In the genomic region with DNA sequence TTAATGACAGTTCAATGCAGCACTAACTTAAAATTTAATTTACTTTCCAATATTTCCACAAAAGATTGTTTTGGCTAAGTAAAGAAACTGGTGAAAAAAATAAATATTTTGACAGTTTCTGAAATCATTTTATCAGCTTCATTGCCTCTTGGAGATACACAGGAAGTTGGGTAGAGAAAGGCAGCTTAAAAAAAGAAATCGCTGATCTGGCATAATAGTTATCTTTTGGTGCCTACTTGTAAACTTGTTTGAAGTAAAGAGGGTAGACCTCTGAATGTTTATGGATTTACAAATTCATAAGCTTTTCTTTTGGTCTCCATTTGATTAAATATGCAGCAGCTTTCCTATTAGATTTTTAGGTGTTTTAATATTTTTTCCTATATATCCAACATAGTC, we compare ENCODE assay signal across 16 cellular contexts.
DNase-seq lines count a peak whose midpoint lies in the region; ATAC-seq, FAIRE-seq and TF ChIP-seq lines count a peak whose summit lies in the region.
"Had no signal": no experiment of that assay in that cellular context is flagged by ENCODE, and none has a peak within 500 bp of the region (broad histone marks: within the 10 kb centered on the region; RNA-seq: fewer than 3 reads in every experiment).

No MANE protein-coding gene starts in this region.

- H3K9me2 ChIP-seq in OCI-LY1 (ENCODE audit: low read depth, low read length), result no peaks in the 10 kb centered on the region

- no peak for TF ChIP-seq RAD21 in GM12878 (IDR thresholded peaks at IDR 0.05; ENCODE audit: insufficient read depth, low read depth, low read length)

- peak overlapping the region; percentile 21 for H3K27ac Mint-ChIP-seq in activated CD8-positive, alpha-beta memory T cell treated with anti-CD3 and anti-CD28 coated beads, Interleukin-2, amount 10 ng/mL, durations not matched to agents 7 days and 5 days
- H3K27ac Mint-ChIP-seq in stimulated activated effector memory CD8-positive, alpha-beta T cell treated with anti-CD3 and anti-CD28 coated beads, Interleukin-12 subunit alpha, Interleukin-12 subunit beta, amount 100 ng/mL, for 72 hours, result peak overlapping the region; percentile 97
- no peak overlapping the region for H3K27ac Mint-ChIP-seq in glutamatergic neuron (ENCODE audit: unreplicated experiment)
- H3K27ac Mint-ChIP-seq in progenitor cell of endocrine pancreas, result no peak overlapping the region
- H3K27ac Mint-ChIP-seq: nephron had no signal

- no peak overlapping the region for H2AFZ ChIP-seq in OCI-LY1 (ENCODE audit: low read length)
- no peak overlapping the region for H2AFZ ChIP-seq in GM12878 (ENCODE audit: control insufficient read depth, low read depth, low read length)

- no peak for TF ChIP-seq POLR2A in GM12878 (IDR thresholded peaks at IDR 0.05; ENCODE audit: low read depth, low read length)

- no peaks in the 10 kb centered on the region for H3K9me3 Mint-ChIP-seq in activated CD8-positive, alpha-beta memory T cell treated with anti-CD3 and anti-CD28 coated beads, Interleukin-2, amount 10 ng/mL, durations not matched to agents 7 days and 5 days (ENCODE audit: low read depth)
- H3K9me3 Mint-ChIP-seq in stimulated activated effector memory CD8-positive, alpha-beta T cell treated with anti-CD3 and anti-CD28 coated beads, Interleukin-12 subunit alpha, Interleukin-12 subunit beta, amount 100 ng/mL, for 72 hours, result no peaks in the 10 kb centered on the region
- H3K9me3 Mint-ChIP-seq in glutamatergic neuron (ENCODE audit: unreplicated experiment) (no peaks in the 10 kb centered on the region), progenitor cell of endocrine pancreas (ENCODE audit: low read depth) (no peaks in the 10 kb centered on the region)
- H3K9me3 Mint-ChIP-seq: dendritic cell treated with granulocyte-macrophage colony-stimulating factor and Interleukin-4, amounts not matched to agents 40 ng/mL and 50 ng/mL, for 4 days; nephron had no signal

- no peaks in the 10 kb centered on the region for H3K27me3 ChIP-seq in OCI-LY1 (ENCODE audit: insufficient read depth, low read length)
- no peaks in the 10 kb centered on the region for H3K27me3 ChIP-seq in GM12878 (replicated peaks in 1 of 2; ENCODE audit: control insufficient read depth in 2 of 2, insufficient read depth in 2 of 2, low read length in 1 of 2)
- H3K27me3 ChIP-seq: sigmoid colon, upper lobe of left lung had no signal

- H3K4me3 ChIP-seq in OCI-LY1 (ENCODE audit: low read depth, low read length, poor library complexity, severe bottlenecking) (no peak overlapping the region), GM12878 (peak overlapping the region; percentile 66; the same call in 1 of the 2 replicates)

- no peak for ATAC-seq in activated CD8-positive, alpha-beta memory T cell treated with anti-CD3 and anti-CD28 coated beads, Interleukin-2, amount 10 ng/mL, durations not matched to agents 7 days and 5 days
- no peak for ATAC-seq in GM12878
- ATAC-seq in stimulated activated effector memory CD8-positive, alpha-beta T cell treated with anti-CD3 and anti-CD28 coated beads, Interleukin-12 subunit alpha, Interleukin-12 subunit beta, amount 100 ng/mL, for 72 hours, result no peak

- intact Hi-C loops in GM12878 (cut with micrococcal nuclease; ENCODE audit: unreplicated experiment), result no loop called here

- H3K27ac ChIP-seq in OCI-LY1 (ENCODE audit: low read depth, low read length, poor library complexity, severe bottlenecking) (peak overlapping the region; percentile 96), GM12878 (ENCODE audit: control insufficient read depth, insufficient read depth) (peak overlapping the region; percentile 68; the same call in 1 of the 2 replicates)

- H3K79me2 ChIP-seq in OCI-LY1 (ENCODE audit: insufficient read depth, low read length), result peaks cover 18% of the 10 kb centered on the region
- H3K79me2 ChIP-seq in GM12878 (ENCODE audit: control insufficient read depth, insufficient read depth, low read length), result peaks cover 73% of the 10 kb centered on the region

- no peaks in the 10 kb centered on the region for H4K20me1 ChIP-seq in OCI-LY1 (ENCODE audit: insufficient read depth, low read length)
- H4K20me1 ChIP-seq in GM12878 (ENCODE audit: control insufficient read depth, insufficient read depth), result no peaks in the 10 kb centered on the region

- DNase-seq in activated CD8-positive, alpha-beta memory T cell treated with anti-CD3 and anti-CD28 coated beads, Interleukin-2, amount 10 ng/mL, durations not matched to agents 7 days and 5 days, result no peak
- no peak for DNase-seq in activated CD8-positive, alpha-beta memory T cell treated with anti-CD3 and anti-CD28 coated beads, Interleukin-2, amount 50 U/mL, for 4 hours
- DNase-seq in GM12878 (ENCODE audit: low read depth, low spot score) (no peak), glutamatergic neuron (no peak), progenitor cell of endocrine pancreas (ENCODE audit: low spot score, unreplicated experiment) (no peak), NCI-H774 (lab: John Stamatoyannopoulos, UW) (no peak)
- no peak for DNase-seq in stimulated activated effector memory CD8-positive, alpha-beta T cell treated with anti-CD3 and anti-CD28 coated beads, Interleukin-12 subunit alpha, Interleukin-12 subunit beta, amount 100 ng/mL, for 72 hours (ENCODE audit: low spot score in 2 of 2)
- DNase-seq: activated CD4-positive, CD25-positive, alpha-beta regulatory T cell; EL; NCI-H2171 treated with DMSO at 0.1 percent for 48 hours; sigmoid colon; upper lobe of left lung had no signal

- FAIRE-seq in GM12878 (lab: Jason Lieb, UNC), result no peak
- FAIRE-seq: frontal cortex had no signal

- H3K4me2 ChIP-seq in OCI-LY1 (ENCODE audit: low read length) (peak overlapping the region; percentile 76; the same call in 1 of the 2 replicates), GM12878 (ENCODE audit: control insufficient read depth, insufficient read depth) (peak overlapping the region; percentile 88)

- TF ChIP-seq EP300 in GM12878 (IDR thresholded peaks at IDR 0.05; ENCODE audit: borderline replicate concordance in 1 of 2, control insufficient read depth in 1 of 2, low read depth in 2 of 2, low read length in 2 of 2), result no peak

- RAD21 ChIA-PET in GM12878 (lab: Charles Lee; ENCODE audit: unreplicated experiment), result interaction anchor here (2.7 to 7.9 kb wide), 2 partner anchors 8 to 13 kb away, joined by 10 to 101 read pairs; no protein-coding TSS in a partner anchor

- no peaks in the 10 kb centered on the region for H3K9me3 ChIP-seq in OCI-LY1 (ENCODE audit: low read length)
- no peaks in the 10 kb centered on the region for H3K9me3 ChIP-seq in GM12878 (replicated peaks; ENCODE audit: control insufficient read depth, insufficient read depth, low read length)
- H3K9me3 ChIP-seq: sigmoid colon, upper lobe of left lung had no signal

- in situ Hi-C loops in GM12878 (cut with MboI), result no loop called here

- H3K4me3 Mint-ChIP-seq in activated CD8-positive, alpha-beta memory T cell treated with anti-CD3 and anti-CD28 coated beads, Interleukin-2, amount 10 ng/mL, durations not matched to agents 7 days and 5 days, result peak overlapping the region; percentile 83
- peak overlapping the region; percentile 76 for H3K4me3 Mint-ChIP-seq in stimulated activated effector memory CD8-positive, alpha-beta T cell treated with anti-CD3 and anti-CD28 coated beads, Interleukin-12 subunit alpha, Interleukin-12 subunit beta, amount 100 ng/mL, for 72 hours
- H3K4me3 Mint-ChIP-seq in glutamatergic neuron (ENCODE audit: unreplicated experiment) (no peak overlapping the region), progenitor cell of endocrine pancreas (ENCODE audit: low read depth) (no peak overlapping the region)
- H3K4me3 Mint-ChIP-seq: dendritic cell treated with granulocyte-macrophage colony-stimulating factor and Interleukin-4, amounts not matched to agents 40 ng/mL and 50 ng/mL, for 4 days; nephron had no signal

- H3K36me3 ChIP-seq in OCI-LY1 (ENCODE audit: insufficient read depth, low read length) (peaks cover 29% of the 10 kb centered on the region), GM12878 (ENCODE audit: control insufficient read depth in 2 of 2, insufficient read depth in 2 of 2, low read length in 1 of 2) (peaks cover 0 to 28% of the 10 kb centered on the region in 2 experiments; a peak in 2 of 4 replicates)
- H3K36me3 ChIP-seq: sigmoid colon had no signal

- H3K9ac ChIP-seq in OCI-LY1 (ENCODE audit: low read length) (no peak overlapping the region), GM12878 (ENCODE audit: control insufficient read depth, insufficient read depth, low read length) (no peak overlapping the region)

- peaks cover 53% of the 10 kb centered on the region for H3K4me1 Mint-ChIP-seq in activated CD8-positive, alpha-beta memory T cell treated with anti-CD3 and anti-CD28 coated beads, Interleukin-2, amount 10 ng/mL, durations not matched to agents 7 days and 5 days
- H3K4me1 Mint-ChIP-seq in stimulated activated effector memory CD8-positive, alpha-beta T cell treated with anti-CD3 and anti-CD28 coated beads, Interleukin-12 subunit alpha, Interleukin-12 subunit beta, amount 100 ng/mL, for 72 hours, result peaks cover 61% of the 10 kb centered on the region
- H3K4me1 Mint-ChIP-seq in glutamatergic neuron (ENCODE audit: low read depth, unreplicated experiment) (no peaks in the 10 kb centered on the region), progenitor cell of endocrine pancreas (ENCODE audit: low read depth) (peaks cover 5% of the 10 kb centered on the region)
- H3K4me1 Mint-ChIP-seq: nephron had no signal

- SMC1A ChIA-PET in GM12878 (lab: Charles Lee; ENCODE audit: uncharacterized antibody, unreplicated experiment), result interaction anchor here (1.0 to 9.0 kb wide), 5 partner anchors 9 to 191 kb away, joined by 3 to 109 read pairs (median 4); no protein-coding TSS in a partner anchor

- TF ChIP-seq CTCF in OCI-LY1 (IDR thresholded peaks at IDR 0.05; ENCODE audit: low read length), result no peak
- TF ChIP-seq CTCF in GM12878 (IDR thresholded peaks at IDR 0.05 in 2 of 3, conservative IDR thresholded peaks at IDR 0.05 in 1 of 3; ENCODE audit: control insufficient read depth in 2 of 3, extremely low read depth in 1 of 3, insufficient read depth in 1 of 3, low read depth in 3 of 3, low read length in 3 of 3), result no peak
- no peak for TF ChIP-seq CTCF in glutamatergic neuron (IDR thresholded peaks at IDR 0.05; ENCODE audit: partially characterized antibody, unreplicated experiment)
- no peak for TF ChIP-seq CTCF in progenitor cell of endocrine pancreas (IDR thresholded peaks at IDR 0.05; ENCODE audit: unreplicated experiment)

- POLR2A ChIA-PET in GM12878 (lab: Charles Lee), result interaction anchor here (1.7 to 4.5 kb wide), 2 partner anchors 8 to 13 kb away, joined by 6 to 34 read pairs; no protein-coding TSS in a partner anchor

- BruUV-seq in GM12878 (replicated peaks; lab: Mats Ljungman, UMichigan), result no TSS peak

- 0% methylated on average over 1 of the region's 1 CpG for WGBS in GM12878 (ENCODE audit: insufficient coverage, insufficient replicate concordance, low lambda C conversion rate, missing lambda C conversion rate)

- H3K27me3 Mint-ChIP-seq in activated CD8-positive, alpha-beta memory T cell treated with anti-CD3 and anti-CD28 coated beads, Interleukin-2, amount 10 ng/mL, durations not matched to agents 7 days and 5 days, result no peaks in the 10 kb centered on the region
- H3K27me3 Mint-ChIP-seq in glutamatergic neuron (ENCODE audit: unreplicated experiment), result no peaks in the 10 kb centered on the region
- H3K27me3 Mint-ChIP-seq in progenitor cell of endocrine pancreas, result peaks cover 7% of the 10 kb centered on the region
- H3K27me3 Mint-ChIP-seq: dendritic cell treated with granulocyte-macrophage colony-stimulating factor and Interleukin-4, amounts not matched to agents 40 ng/mL and 50 ng/mL, for 4 days had no signal

- H3K36me3 Mint-ChIP-seq in activated CD8-positive, alpha-beta memory T cell treated with anti-CD3 and anti-CD28 coated beads, Interleukin-2, amount 10 ng/mL, durations not matched to agents 7 days and 5 days, result peaks cover 72% of the 10 kb centered on the region
- peaks cover 93% of the 10 kb centered on the region for H3K36me3 Mint-ChIP-seq in stimulated activated effector memory CD8-positive, alpha-beta T cell treated with anti-CD3 and anti-CD28 coated beads, Interleukin-12 subunit alpha, Interleukin-12 subunit beta, amount 100 ng/mL, for 72 hours
- H3K36me3 Mint-ChIP-seq in glutamatergic neuron (ENCODE audit: unreplicated experiment), result no peaks in the 10 kb centered on the region
- H3K36me3 Mint-ChIP-seq in progenitor cell of endocrine pancreas (ENCODE audit: insufficient read depth), result no peaks in the 10 kb centered on the region

- H3F3A ChIP-seq in OCI-LY1 (ENCODE audit: insufficient read depth, low read length), result peaks cover 3% of the 10 kb centered on the region; the same call in 1 of the 2 replicates

- CTCF ChIA-PET in activated CD8-positive, alpha-beta memory T cell treated with anti-CD3 and anti-CD28 coated beads, Interleukin-2, amount 10 ng/mL, durations not matched to agents 7 days and 5 days (lab: Charles Lee), result interaction anchor here (1.2 to 8.5 kb wide), 3 partner anchors 9 to 41 kb away, joined by 5 to 125 read pairs (median 9); no protein-coding TSS in a partner anchor
- CTCF ChIA-PET in GM12878 (lab: Yijun Ruan, JAX), result interaction anchor here (0.9 to 3.7 kb wide), 3 partner anchors 13 to 31 kb away, joined by 3 to 22 read pairs (median 4); no protein-coding TSS in a partner anchor

- H3K4me1 ChIP-seq in OCI-LY1 (ENCODE audit: insufficient read depth, low read length, severe bottlenecking), result peaks cover 57% of the 10 kb centered on the region
- peaks cover 7% of the 10 kb centered on the region; the same call in 1 of the 2 replicates for H3K4me1 ChIP-seq in GM12878 (ENCODE audit: control insufficient read depth, insufficient read depth, low read length)

Comparison
In these comparisons a context has a peak if more than half of its experiments do, and no peak if none do; other contexts are left out.
1. H3K27ac Mint-ChIP-seq: peak in activated CD8-positive, alpha-beta memory T cell treated with anti-CD3 and anti-CD28 coated beads, Interleukin-2, amount 10 ng/mL, durations not matched to agents 7 days and 5 days (single experiment) and stimulated activated effector memory CD8-positive, alpha-beta T cell treated with anti-CD3 and anti-CD28 coated beads, Interleukin-12 subunit alpha, Interleukin-12 subunit beta, amount 100 ng/mL, for 72 hours (single experiment); none in glutamatergic neuron (single experiment) and progenitor cell of endocrine pancreas (single experiment).
2. H3K4me3 Mint-ChIP-seq: peak in activated CD8-positive, alpha-beta memory T cell treated with anti-CD3 and anti-CD28 coated beads, Interleukin-2, amount 10 ng/mL, durations not matched to agents 7 days and 5 days (single experiment) and stimulated activated effector memory CD8-positive, alpha-beta T cell treated with anti-CD3 and anti-CD28 coated beads, Interleukin-12 subunit alpha, Interleukin-12 subunit beta, amount 100 ng/mL, for 72 hours (single experiment); none in glutamatergic neuron (single experiment) and progenitor cell of endocrine pancreas (single experiment).